15 cellular contexts compared by ENCODE assay signal in genomic region chr5:132261881-132262845, GRCh38. TPM values are rescaled to one million over a fixed set of nuclear protein-coding genes. Genes with fewer than 3 reads are reported as not detected.
DNase-seq lines count a peak whose midpoint lies in the region; ATAC-seq and TF ChIP-seq lines count a peak whose summit lies in the region.
"Had no signal": no experiment of that assay in that cellular context is flagged by ENCODE, and none has a peak within 500 bp of the region (broad histone marks: within the 10 kb centered on the region; RNA-seq: fewer than 3 reads in every experiment).

No MANE protein-coding gene starts in this region.

- intact Hi-C loops in ascending aorta (cut with DNase I) (no loop called here), testis (cut with DNase I; ENCODE audit: low total_unique reads) (no loop called here)

- ATAC-seq in lung (ENCODE audit: insufficient read depth, low FRiP score) (no peak), GM18870 (IDR thresholded peaks at IDR 0.05; ENCODE audit: unreplicated experiment) (no peak), HG03520 (IDR thresholded peaks at IDR 0.05; ENCODE audit: unreplicated experiment) (no peak)

- peaks cover 88% of the 10 kb centered on the region for H3K4me1 Mint-ChIP-seq in HFFc6 (ENCODE audit: low read depth)

- H3K27me3 ChIP-seq in ascending aorta, result no peaks in the 10 kb centered on the region
- no peaks in the 10 kb centered on the region for H3K27me3 ChIP-seq in lung (ENCODE audit: control insufficient read depth, insufficient read depth)
- H3K27me3 ChIP-seq in testis, result no peaks in the 10 kb centered on the region
- H3K27me3 ChIP-seq: ovary had no signal

- H3K36me3 Mint-ChIP-seq in HFFc6 (ENCODE audit: low read depth), result no peaks in the 10 kb centered on the region
- H3K36me3 Mint-ChIP-seq: activated naive CD8-positive, alpha-beta T cell; CD4-positive, CD25-positive, alpha-beta regulatory T cell had no signal

- DNase-seq in HFFc6 (no peak), ascending aorta (ENCODE audit: low spot score in 2 of 2) (peak in 1 of 2 donors; percentile 66), lung (ENCODE audit: low spot score) (peak; percentile 27), testis (peak; percentile 10), NCI-H524 treated with DMSO at 0.1 percent for 48 hours (lab: John Stamatoyannopoulos, UW) (no peak)
- DNase-seq: CD4-positive, CD25-positive, alpha-beta regulatory T cell; dermis blood vessel endothelial cell; Kasumi-1; NCI-H1694; NCI-H69; ovary; SIG-M5 had no signal

- no peaks in the 10 kb centered on the region for H3K9me3 ChIP-seq in ascending aorta
- no peaks in the 10 kb centered on the region for H3K9me3 ChIP-seq in lung (ENCODE audit: control insufficient read depth in 2 of 2, insufficient read depth in 1 of 2, low read length in 1 of 2)
- no peaks in the 10 kb centered on the region for H3K9me3 ChIP-seq in testis
- H3K9me3 ChIP-seq: ovary had no signal

- H3K4me3 ChIP-seq in ascending aorta, result no peak overlapping the region
- no peak overlapping the region for H3K4me3 ChIP-seq in lung
- H3K4me3 ChIP-seq in testis, result no peak overlapping the region
- H3K4me3 ChIP-seq: ovary had no signal

- no peaks in the 10 kb centered on the region for H3K9me3 Mint-ChIP-seq in HFFc6
- H3K9me3 Mint-ChIP-seq: CD4-positive, CD25-positive, alpha-beta regulatory T cell had no signal

- H3K27ac ChIP-seq in ascending aorta (peak overlapping the region; percentile 94 to 98), lung (ENCODE audit: low read depth in 1 of 2, low read length in 1 of 2) (no peak overlapping the region), testis (no peak overlapping the region)
- H3K27ac ChIP-seq: ovary had no signal

- 88 to 96% methylated on average over 7 of the region's 7 CpGs for WGBS in lung, 2 donors
- WGBS in testis, 2 donors, result 94% methylated on average over 7 of the region's 7 CpGs; no CpG with 5 or more reads in 1 of the 2 donors

- TF ChIP-seq CTCF in HFFc6 (IDR thresholded peaks at IDR 0.05) (no peak), ascending aorta (IDR thresholded peaks at IDR 0.05) (no peak), lung (IDR thresholded peaks at IDR 0.05; ENCODE audit: control extremely low read depth, extremely low read depth) (no peak), testis (IDR thresholded peaks at IDR 0.05) (no peak)

- H3K4me3 Mint-ChIP-seq in HFFc6, result no peak overlapping the region
- H3K4me3 Mint-ChIP-seq: activated naive CD8-positive, alpha-beta T cell; CD4-positive, CD25-positive, alpha-beta regulatory T cell had no signal

- TF ChIP-seq POLR2A in testis (IDR thresholded peaks at IDR 0.05), result no peak

- H3K27me3 Mint-ChIP-seq in HFFc6 (ENCODE audit: insufficient read depth), result no peaks in the 10 kb centered on the region
- H3K27me3 Mint-ChIP-seq: activated naive CD8-positive, alpha-beta T cell had no signal

- peak overlapping the region; percentile 2; the same call in 1 of the 2 replicates for H3K27ac Mint-ChIP-seq in HFFc6
- H3K27ac Mint-ChIP-seq: CD4-positive, CD25-positive, alpha-beta regulatory T cell had no signal

- H3K4me1 ChIP-seq in ascending aorta, result peaks cover 24 to 61% of the 10 kb centered on the region in 2 donors
- H3K4me1 ChIP-seq in lung (ENCODE audit: control insufficient read depth in 2 of 2, insufficient read depth in 2 of 2, low read length in 2 of 2), result peaks cover 0 to 14% of the 10 kb centered on the region in 2 donors
- peaks cover 29% of the 10 kb centered on the region for H3K4me1 ChIP-seq in testis

- H3K36me3 ChIP-seq in ascending aorta (peaks cover 6 to 10% of the 10 kb centered on the region in 2 donors), lung (ENCODE audit: control insufficient read depth in 2 of 2, insufficient read depth in 2 of 2, low read length in 2 of 2) (no peaks in the 10 kb centered on the region), testis (ENCODE audit: low read depth, missing control alignments) (no peaks in the 10 kb centered on the region)
- H3K36me3 ChIP-seq: ovary had no signal

RNA-seq across cellular contexts. Expression of gene PDLIM4, which starts 4.7 kb away (rescaled TPM):
- total RNA-seq in HFFc6 (2021; fragmentation: NEBNext Ultra II Directional; extraction: Animal tissue kit (Norgen Biotek cat#: 25700)), result 10 to 100 TPM in 4 of 6 experiments, 1 to 10 TPM in 2; 2.5 to 26.4 (median 23.7) TPM
- total RNA-seq in ascending aorta (49.1 TPM), lung (10 to 100 TPM in 1 of 2 donors, 1 to 10 TPM in 1; 7.3 to 13.8 TPM), testis (10 to 100 TPM; 11.8 to 18.5 TPM)
- polyA plus RNA-seq in lung (10 to 100 TPM in 1 of 2 donors, 1 to 10 TPM in 1; 8.3 to 10.9 TPM), testis (ENCODE audit: insufficient read depth, low read depth, low replicate concordance) (20.5 TPM)
- total RNA-seq: CD4-positive, CD25-positive, alpha-beta regulatory T cell had no signal
- polyA plus RNA-seq: CD4-positive, CD25-positive, alpha-beta regulatory T cell had no signal

RNA-seq across cellular contexts. Expression of gene SLC22A4, which starts 32.0 kb away (rescaled TPM):
- total RNA-seq in HFFc6 (2021; fragmentation: NEBNext Ultra II Directional; extraction: Animal tissue kit (Norgen Biotek cat#: 25700)), result 10 to 100 TPM; 10.8 to 12.6 (median 11.4) TPM
- total RNA-seq in ascending aorta, result 18.1 TPM
- 10 to 100 TPM; 10.9 to 18.1 TPM for total RNA-seq in lung
- 10 to 100 TPM in 1 of 2 donors, 1 to 10 TPM in 1; 3.6 to 15.7 TPM for polyA plus RNA-seq in lung
- 1 to 10 TPM; 1.5 to 2.3 TPM for total RNA-seq in testis
- polyA plus RNA-seq in testis (ENCODE audit: insufficient read depth, low read depth, low replicate concordance), result 1.1 TPM
- total RNA-seq: CD4-positive, CD25-positive, alpha-beta regulatory T cell had no signal
- polyA plus RNA-seq: CD4-positive, CD25-positive, alpha-beta regulatory T cell had no signal

RNA-seq across cellular contexts. Expression of gene P4HA2, which starts 34.5 kb away (rescaled TPM):
- 100 to 1,000 TPM; 136 to 198 (median 142) TPM for total RNA-seq in HFFc6 (2021; fragmentation: NEBNext Ultra II Directional; extraction: Animal tissue kit (Norgen Biotek cat#: 25700))
- total RNA-seq in ascending aorta, result 22.6 TPM
- total RNA-seq in lung, result 10 to 100 TPM; 37.8 to 62.3 TPM
- 10 to 100 TPM; 20.3 to 36.5 TPM for polyA plus RNA-seq in lung
- 10 to 100 TPM; 20.4 to 22.8 TPM for total RNA-seq in testis
- 25.4 TPM for polyA plus RNA-seq in testis (ENCODE audit: insufficient read depth, low read depth, low replicate concordance)
- total RNA-seq: CD4-positive, CD25-positive, alpha-beta regulatory T cell had no signal
- polyA plus RNA-seq: CD4-positive, CD25-positive, alpha-beta regulatory T cell had no signal

Comparison
In these comparisons a context has a peak if more than half of its experiments do, and no peak if none do; other contexts are left out.
1. DNase-seq: peak in lung (single experiment) and testis (single experiment); none in HFFc6 (single experiment) and NCI-H524 treated with DMSO at 0.1 percent for 48 hours (single experiment).
2. H3K27ac ChIP-seq: peak in ascending aorta (2 of 2); none in lung (0 of 2) and testis (0 of 2).